ENCODE assay signal across 10 cellular contexts in genomic region chr12:57834086-57834876, GRCh38. TPM values are rescaled to one million over a fixed set of nuclear protein-coding genes. Genes with fewer than 3 reads are reported as not detected.
DNase-seq lines count a peak whose midpoint lies in the region; ATAC-seq, FAIRE-seq and TF ChIP-seq lines count a peak whose summit lies in the region.
"Had no signal": no experiment of that assay in that cellular context is flagged by ENCODE, and none has a peak within 500 bp of the region (broad histone marks: within the 10 kb centered on the region; RNA-seq: fewer than 3 reads in every experiment).

No MANE protein-coding gene starts in this region.

- no peak for TF ChIP-seq POLR2A in upper lobe of left lung (IDR thresholded peaks at IDR 0.05)

- TF ChIP-seq CTCF in heart right ventricle (IDR thresholded peaks at IDR 0.05): no peak
- TF ChIP-seq CTCF in left lung (IDR thresholded peaks at IDR 0.05): no peak
- TF ChIP-seq CTCF in upper lobe of left lung (IDR thresholded peaks at IDR 0.05): no peak

- H3K36me3 ChIP-seq in heart right ventricle (peaks cover 0 to 20% (median 0%) of the 10 kb centered on the region in 9 donors), left lung (peaks cover 0 to 2% of the 10 kb centered on the region in 2 donors), upper lobe of left lung (peaks cover 0 to 13% (median under 1%) of the 10 kb centered on the region in 4 donors)

- ATAC-seq in heart right ventricle: no peak
- ATAC-seq in Right ventricle myocardium inferior: no peak
- no peak for ATAC-seq in left lung
- ATAC-seq in upper lobe of left lung (ENCODE audit: low FRiP score in 2 of 2): no peak
- no peak for ATAC-seq in HG03439 (IDR thresholded peaks at IDR 0.05; ENCODE audit: unreplicated experiment)
- no peak for ATAC-seq in GM19023 (IDR thresholded peaks at IDR 0.05; ENCODE audit: unreplicated experiment)
- ATAC-seq: PC-3 had no signal

- WGBS in heart right ventricle, 2 donors: 38 to 40% methylated on average over 1 of the region's 1 CpG
- WGBS in upper lobe of left lung, 2 donors: 0% methylated on average over 1 of the region's 1 CpG

- H3K4me3 ChIP-seq in heart right ventricle: peak overlapping the region in 1 of 10 donors; percentile 11
- no peak overlapping the region for H3K4me3 ChIP-seq in left lung
- no peak overlapping the region for H3K4me3 ChIP-seq in upper lobe of left lung

- H3K4me1 ChIP-seq in heart right ventricle (peaks cover 66 to 100% (median 100%) of the 10 kb centered on the region in 9 donors), left lung (peaks cover 98 to 100% of the 10 kb centered on the region in 2 donors), upper lobe of left lung (peaks cover 99 to 100% (median 100%) of the 10 kb centered on the region in 4 donors)

- DNase-seq in heart right ventricle (no peak), Right ventricle myocardium inferior (ENCODE audit: missing footprints) (no peak), RPMI8226 (peak; percentile 79), left lung (no peak), upper lobe of left lung (no peak), urothelium cell line (ENCODE audit: low spot score) (no peak)
- DNase-seq: PC-3 had no signal

- no peak for FAIRE-seq in urothelium cell line (lab: Jason Lieb, UNC)
- FAIRE-seq: colon had no signal

- no peaks in the 10 kb centered on the region for H3K9me3 ChIP-seq in heart right ventricle
- H3K9me3 ChIP-seq in left lung: no peaks in the 10 kb centered on the region
- no peaks in the 10 kb centered on the region for H3K9me3 ChIP-seq in upper lobe of left lung

- intact Hi-C loops in heart right ventricle (cut with DNase I) (loop anchor here in 3 of 10 donors (5.0 kb wide), 2 partner anchors 63 to 68 kb away; no protein-coding TSS in a partner anchor), Right ventricle myocardium inferior (cut with DNase I) (no loop called here), left lung (cut with DNase I) (loop anchor here in 1 of 2 donors (5.0 kb wide), 1 partner anchor 63 kb away; no protein-coding TSS in a partner anchor)

- H3K27ac ChIP-seq in heart right ventricle (peak overlapping the region in 8 of 10 donors; percentile 49 to 100 (median 88)), left lung (peak overlapping the region; percentile 26 to 75), upper lobe of left lung (peak overlapping the region; percentile 24 to 100 (median 86))

- TF ChIP-seq EP300 in upper lobe of left lung (IDR thresholded peaks at IDR 0.05): no peak

- H3K27me3 ChIP-seq in heart right ventricle (no peaks in the 10 kb centered on the region), left lung (no peaks in the 10 kb centered on the region), upper lobe of left lung (no peaks in the 10 kb centered on the region)

RNA-seq across cellular contexts. Expression of gene CTDSP2, which starts 12.2 kb away (rescaled TPM):
- total RNA-seq in heart right ventricle: 100 to 1,000 TPM in 2 of 10 donors, 10 to 100 TPM in 8; 76.4 to 138 (median 86.3) TPM
- 10 to 100 TPM; 31.2 to 31.7 TPM for polyA plus RNA-seq in heart right ventricle
- total RNA-seq in Right ventricle myocardium inferior: 105 TPM
- total RNA-seq in left lung: 100 to 1,000 TPM; 179 to 210 TPM
- total RNA-seq in upper lobe of left lung: 100 to 1,000 TPM; 153 to 226 (median 175) TPM

RNA-seq across cellular contexts. Expression of gene AVIL, which starts 15.7 kb away (rescaled TPM):
- total RNA-seq in heart right ventricle (1 to 10 TPM in 9 of 10 donors, under 1 TPM in 1; 1.00 to 2.9 (median 1.7) TPM), Right ventricle myocardium inferior (2.1 TPM), left lung (10 to 100 TPM; 10.5 to 12.8 TPM), upper lobe of left lung (10 to 100 TPM in 3 of 6 donors, 1 to 10 TPM in 3; 4.9 to 57.6 (median 8.7) TPM)
- polyA plus RNA-seq in heart right ventricle: 1 to 10 TPM; 1.3 to 8.4 TPM

RNA-seq across cellular contexts. Expression of gene TSFM, which starts 51.7 kb away (rescaled TPM):
- total RNA-seq in heart right ventricle (10 to 100 TPM; 41.2 to 70.6 (median 52.6) TPM), Right ventricle myocardium inferior (48.2 TPM), left lung (10 to 100 TPM; 25.6 to 26.2 TPM), upper lobe of left lung (10 to 100 TPM in 4 of 6 donors, 1 to 10 TPM in 2; 5.0 to 34.0 (median 22.8) TPM)
- polyA plus RNA-seq in heart right ventricle: 10 to 100 TPM; 22.9 to 58.0 TPM
